In genomic region chr1:223870617-223871574, GRCh38 we compare ENCODE assay signal across 14 cellular contexts. TPM values are rescaled to one million over a fixed set of nuclear protein-coding genes. Genes with fewer than 3 reads are reported as not detected.
A peak's percentile ranks its signal among the peaks of the same experiment; 100 is the strongest.
DNase-seq lines count a peak whose midpoint lies in the region; ATAC-seq and TF ChIP-seq lines count a peak whose summit lies in the region.
"Had no signal": no experiment of that assay in that cellular context is flagged by ENCODE, and none has a peak within 500 bp of the region (broad histone marks: within the 10 kb centered on the region; RNA-seq: fewer than 3 reads in every experiment).

No MANE protein-coding gene starts in this region.

- H3K4ac ChIP-seq in H9 (ENCODE audit: low read depth, low read length), result no peak overlapping the region

- H2BK120ac ChIP-seq in H9 (ENCODE audit: low read depth, low read length, poor library complexity, severe bottlenecking), result no peak overlapping the region

- no peak overlapping the region for H4K91ac ChIP-seq in H9 (ENCODE audit: insufficient read length, low read depth, low read length)

- H3K18ac ChIP-seq in H9 (ENCODE audit: insufficient read length, low read depth, low read length), result no peak overlapping the region

- H2AK5ac ChIP-seq in H9 (ENCODE audit: insufficient read length, low read length), result no peak overlapping the region

- H2AFZ ChIP-seq in H9 (ENCODE audit: low read length) (no peak overlapping the region), parathyroid adenoma (peak overlapping the region; percentile 73)

- TF ChIP-seq POLR2A in lower leg skin (IDR thresholded peaks at IDR 0.05), result no peak

- TF ChIP-seq CTCF in H9 (conservative IDR thresholded peaks at IDR 0.05) (no peak), choroid plexus epithelial cell (conservative IDR thresholded peaks at IDR 0.05; ENCODE audit: low read depth, low read length) (no peak), parathyroid adenoma (IDR thresholded peaks at IDR 0.05) (no peak), lower leg skin (IDR thresholded peaks at IDR 0.05) (no peak)

- H4K8ac ChIP-seq in H9 (replicated peaks; ENCODE audit: insufficient read length, low read depth, low read length), result no peak overlapping the region

- H3K9ac ChIP-seq in H9 (ENCODE audit: extremely low read depth, insufficient read length, low read length), result no peak overlapping the region
- H3K9ac ChIP-seq in parathyroid adenoma, result no peak overlapping the region

- peaks cover 8 to 9% of the 10 kb centered on the region in 2 experiments; a peak in 4 of 5 replicates for H3K9me3 Mint-ChIP-seq in H9
- H3K9me3 Mint-ChIP-seq: stimulated activated naive CD8-positive, alpha-beta T cell treated with anti-CD3 and anti-CD28 coated beads, Interleukin-15, Interleukin-2, amounts not matched to agents 100 ng/mL and 50 ng/mL, for 24 hours had no signal

- no peak overlapping the region for H2BK15ac ChIP-seq in H9 (ENCODE audit: low read depth, low read length)

- no peak for ATAC-seq in GM18498 (IDR thresholded peaks at IDR 0.05; ENCODE audit: unreplicated experiment)
- no peak for ATAC-seq in HG02840 (IDR thresholded peaks at IDR 0.05; ENCODE audit: low FRiP score, unreplicated experiment)

- H2BK5ac ChIP-seq in H9 (ENCODE audit: insufficient read length, low read length), result no peak overlapping the region

- no peak overlapping the region for H2BK20ac ChIP-seq in H9 (ENCODE audit: low read depth, low read length, poor library complexity, severe bottlenecking)

- H3K4me2 ChIP-seq in H9 (ENCODE audit: insufficient read depth, insufficient read length, low read length) (no peak overlapping the region), parathyroid adenoma (ENCODE audit: low read length) (no peak overlapping the region)

- H3K27me3 Mint-ChIP-seq in H9 (ENCODE audit: low read depth), result peaks cover 9% of the 10 kb centered on the region

- H3K36me3 Mint-ChIP-seq in H9 (ENCODE audit: insufficient read depth in 1 of 3, low read depth in 3 of 3), result peaks cover 0 to 6% (median 1%) of the 10 kb centered on the region in 3 experiments; a peak in 4 of 7 replicates

- intact Hi-C loops in lower leg skin (cut with DNase I; ENCODE audit: low total_unique reads), result no loop called here

- H3K4me1 Mint-ChIP-seq in H9, result peaks cover 13 to 24% of the 10 kb centered on the region in 2 experiments

- H3K23me2 ChIP-seq in H9 (ENCODE audit: insufficient read length, low read depth, low read length, poor library complexity, severe bottlenecking), result no peaks in the 10 kb centered on the region

- H3K79me2 ChIP-seq in H9 (ENCODE audit: insufficient read depth, low read length), result no peaks in the 10 kb centered on the region
- H3K79me2 ChIP-seq in parathyroid adenoma, result no peaks in the 10 kb centered on the region

- no peak overlapping the region for H3K23ac ChIP-seq in H9 (ENCODE audit: insufficient read length, low read depth, low read length)

- no peak overlapping the region for H2BK12ac ChIP-seq in H9 (ENCODE audit: insufficient read length, low read depth, low read length)

- H3K27me3 ChIP-seq in H9 (ENCODE audit: insufficient read depth, low read length) (no peaks in the 10 kb centered on the region), parathyroid adenoma (ENCODE audit: control insufficient read depth, insufficient read depth, low read length) (no peaks in the 10 kb centered on the region)
- H3K27me3 ChIP-seq: colonic mucosa had no signal

- no peak overlapping the region for H3K56ac ChIP-seq in H9 (ENCODE audit: insufficient read length, low read depth, low read length)

- peak overlapping the region; percentile 63; the same call in 1 of the 2 replicates for H3K14ac ChIP-seq in H9 (ENCODE audit: insufficient read depth, low read length)

- no peak overlapping the region for H3K27ac ChIP-seq in H9 (ENCODE audit: insufficient read length, low read depth, low read length)
- H3K27ac ChIP-seq in parathyroid adenoma, result no peak overlapping the region
- H3K27ac ChIP-seq: colonic mucosa had no signal

- H3K27ac Mint-ChIP-seq in H9, result no peak overlapping the region
- H3K27ac Mint-ChIP-seq: stimulated activated naive CD8-positive, alpha-beta T cell treated with anti-CD3 and anti-CD28 coated beads, Interleukin-15, Interleukin-2, amounts not matched to agents 100 ng/mL and 50 ng/mL, for 24 hours had no signal

- H4K5ac ChIP-seq in H9 (ENCODE audit: insufficient read length, low read depth, low read length), result no peak overlapping the region

- H4K20me1 ChIP-seq in H9 (ENCODE audit: control insufficient read depth, insufficient read depth, insufficient read length), result no peaks in the 10 kb centered on the region

- no peaks in the 10 kb centered on the region for H3K79me1 ChIP-seq in H9 (ENCODE audit: insufficient read depth, low read depth, low read length, poor library complexity, severe bottlenecking)

- no CpG with 5 or more reads among the region's 14 CpGs for WGBS in H9 (ENCODE audit: extremely low coverage, insufficient read length, low lambda C conversion rate)
- WGBS in lower leg skin, 2 donors, result 79 to 82% methylated on average over 13 to 14 of the region's 14 CpGs

- H3K4me1 ChIP-seq in H9 (ENCODE audit: insufficient read depth, low read length) (no peaks in the 10 kb centered on the region), parathyroid adenoma (peaks cover 2% of the 10 kb centered on the region)
- H3K4me1 ChIP-seq: colonic mucosa had no signal

- no peak overlapping the region for H3K4me3 ChIP-seq in choroid plexus epithelial cell (ENCODE audit: low read depth, low read length)
- H3K4me3 ChIP-seq in parathyroid adenoma (ENCODE audit: low read depth, low read length), result no peak overlapping the region
- H3K4me3 ChIP-seq in lower leg skin (ENCODE audit: low read depth, poor library complexity, severe bottlenecking), result no peak overlapping the region
- H3K4me3 ChIP-seq: colonic mucosa had no signal

- DNase-seq in H9 (peak; percentile 42), NOMO-1 treated with DMSO at 0.1 percent for 48 hours (lab: John Stamatoyannopoulos, UW; ENCODE audit: unreplicated experiment) (peak; percentile 36), choroid plexus epithelial cell (ENCODE audit: low read depth) (peak; percentile 11), lower leg skin (ENCODE audit: low spot score in 2 of 2) (no peak)
- DNase-seq: activated naive CD4-positive, alpha-beta T cell treated with Interleukin-2 at 50 U/mL for 16 hours; colonic mucosa; foreskin melanocyte; NCI-H446; posterior cingulate gyrus; SHP77 treated with DMSO at 0.1 percent for 48 hours had no signal

- H3K4me3 Mint-ChIP-seq in H9, result 0 out of 5 replicates have a peak overlapping the region, but pooled peaks of 1 of the 2 experiments have one; percentile 33
- H3K4me3 Mint-ChIP-seq: stimulated activated naive CD8-positive, alpha-beta T cell treated with anti-CD3 and anti-CD28 coated beads, Interleukin-15, Interleukin-2, amounts not matched to agents 100 ng/mL and 50 ng/mL, for 24 hours had no signal

- H3K9me3 ChIP-seq in H9 (ENCODE audit: control insufficient read depth, low read depth, low read length), result peaks cover 1% of the 10 kb centered on the region
- no peaks in the 10 kb centered on the region for H3K9me3 ChIP-seq in parathyroid adenoma (ENCODE audit: control insufficient read depth, low read length)
- H3K9me3 ChIP-seq: colonic mucosa had no signal

- H3T11ph ChIP-seq in H9 (ENCODE audit: low read length), result no peak overlapping the region

- H3K36me3 ChIP-seq in parathyroid adenoma (ENCODE audit: control insufficient read depth, insufficient read depth, low read length), result no peaks in the 10 kb centered on the region
- H3K36me3 ChIP-seq: colonic mucosa had no signal

RNA-seq across cellular contexts. Expression of gene TP53BP2, which starts 25.1 kb away (rescaled TPM):
- total RNA-seq in H9 (2021) (46.2 and 49.7 TPM in 2 replicates), lower leg skin (10 to 100 TPM; 32.2 to 49.9 (median 36.6) TPM)

Comparison
In these comparisons a context has a peak if more than half of its experiments do, and no peak if none do; other contexts are left out.
1. DNase-seq: peak in H9 (single experiment), NOMO-1 treated with DMSO at 0.1 percent for 48 hours (single experiment) and choroid plexus epithelial cell (single experiment); none in lower leg skin (0 of 2).